Comparison of ENCODE assay signal across 8 cellular contexts in genomic region chr14:61562321-61563161, GRCh38.
DNase-seq lines count a peak whose midpoint lies in the region; TF ChIP-seq lines count a peak whose summit lies in the region.

No MANE protein-coding gene starts in this region.

- H3K27me3 Mint-ChIP-seq in activated naive CD8-positive, alpha-beta T cell treated with anti-CD3 and anti-CD28 coated beads for 36 hours: no peaks in the 10 kb centered on the region

- H3K27ac Mint-ChIP-seq in activated naive CD8-positive, alpha-beta T cell treated with anti-CD3 and anti-CD28 coated beads for 36 hours: peak overlapping the region; percentile 60

- no TSS peak for BruUV-seq in OCI-LY7 (replicated peaks; lab: Mats Ljungman, UMichigan)

- no peaks in the 10 kb centered on the region for H3K79me2 ChIP-seq in OCI-LY7 (ENCODE audit: insufficient read depth, low read depth, low read length)

- peaks cover 24% of the 10 kb centered on the region for H3K36me3 Mint-ChIP-seq in activated naive CD8-positive, alpha-beta T cell treated with anti-CD3 and anti-CD28 coated beads for 36 hours

- peak overlapping the region in 2 of 5 donors; percentile 7 to 36 for H3K9ac ChIP-seq in subcutaneous abdominal adipose tissue (ENCODE audit: low read length in 5 of 5)

- H4K20me1 ChIP-seq in OCI-LY7 (ENCODE audit: insufficient read depth, low read length): no peaks in the 10 kb centered on the region

- peaks cover 9 to 60% (median 35%) of the 10 kb centered on the region in 5 donors for H3K4me1 ChIP-seq in subcutaneous abdominal adipose tissue (ENCODE audit: control insufficient read depth in 5 of 5, insufficient read depth in 5 of 5, low read length in 5 of 5)
- H3K4me1 ChIP-seq in OCI-LY7 (ENCODE audit: insufficient read depth, low read length, poor library complexity, severe bottlenecking): peaks cover 46% of the 10 kb centered on the region

- H2AFZ ChIP-seq in OCI-LY7 (ENCODE audit: low read length): no peak overlapping the region

- H3K27ac ChIP-seq in subcutaneous abdominal adipose tissue (ENCODE audit: low read depth, low read length) (peak overlapping the region; percentile 87), OCI-LY7 (ENCODE audit: low read depth, low read length, poor library complexity, severe bottlenecking) (no peak overlapping the region)

- POLR2A ChIA-PET in BJ (lab: Charles Lee) (interaction anchor here (0.6 to 1.5 kb wide), 9 partner anchors 9 to 135 kb away, joined by 3 to 8 read pairs (median 4); partner anchors contain the start of gene HIF1A), OCI-LY7 (lab: Charles Lee) (interaction anchor here (0.8 to 6.8 kb wide), 5 partner anchors 10 to 168 kb away, joined by 3 to 64 read pairs (median 4); no protein-coding TSS in a partner anchor)

- H3K36me3 ChIP-seq in BJ (ENCODE audit: control insufficient read depth, insufficient read depth, low read length) (no peaks in the 10 kb centered on the region), kidney epithelial cell (ENCODE audit: control insufficient read depth, insufficient read depth, low read length) (no peaks in the 10 kb centered on the region), subcutaneous abdominal adipose tissue (ENCODE audit: control insufficient read depth in 5 of 5, insufficient read depth in 5 of 5, low read length in 5 of 5) (no peaks in the 10 kb centered on the region), OCI-LY7 (ENCODE audit: insufficient read depth, low read length) (no peaks in the 10 kb centered on the region)

- H3K9me3 ChIP-seq in subcutaneous abdominal adipose tissue (ENCODE audit: control insufficient read depth in 5 of 5, low read length in 5 of 5) (no peaks in the 10 kb centered on the region), OCI-LY7 (ENCODE audit: low read length) (no peaks in the 10 kb centered on the region)

- peaks cover 54% of the 10 kb centered on the region for H3K4me1 Mint-ChIP-seq in activated naive CD8-positive, alpha-beta T cell treated with anti-CD3 and anti-CD28 coated beads for 36 hours

- H3K4me2 ChIP-seq in OCI-LY7 (ENCODE audit: low read length): no peak overlapping the region

- CTCF ChIA-PET in BJ (lab: Yijun Ruan, JAX) (interaction anchor here (0.6 to 2.2 kb wide), 5 partner anchors 9 to 275 kb away, joined by 3 to 6 read pairs (median 3); no protein-coding TSS in a partner anchor), OCI-LY7 (lab: Charles Lee; ENCODE audit: unreplicated experiment) (interaction anchor here (0.5 kb wide), 1 partner anchor 92 kb away, joined by 3 read pairs; no protein-coding TSS in a partner anchor)

- TF ChIP-seq CTCF in BJ (IDR thresholded peaks at IDR 0.05; ENCODE audit: insufficient read depth, low read depth, low read length) (no peak), kidney epithelial cell (IDR thresholded peaks at IDR 0.05; ENCODE audit: insufficient read depth, low read length, poor library complexity, severe bottlenecking) (no peak), OCI-LY7 (conservative IDR thresholded peaks at IDR 0.05; ENCODE audit: low read length) (no peak)

- H3K27me3 ChIP-seq in BJ (ENCODE audit: control insufficient read depth, insufficient read depth, low read length): no peaks in the 10 kb centered on the region
- H3K27me3 ChIP-seq in kidney epithelial cell (ENCODE audit: control insufficient read depth, insufficient read depth, low read length): no peaks in the 10 kb centered on the region
- no peaks in the 10 kb centered on the region for H3K27me3 ChIP-seq in subcutaneous abdominal adipose tissue (ENCODE audit: control insufficient read depth in 5 of 5, insufficient read depth in 4 of 5, low read length in 5 of 5)

- H3K9me2 ChIP-seq in OCI-LY7 (ENCODE audit: insufficient read depth, low read length): no peaks in the 10 kb centered on the region

- no peak overlapping the region for H3K4me3 Mint-ChIP-seq in activated naive CD8-positive, alpha-beta T cell treated with anti-CD3 and anti-CD28 coated beads for 36 hours

- intact Hi-C loops in OCI-LY7 (cut with micrococcal nuclease; ENCODE audit: unreplicated experiment): no loop called here

- DNase-seq in BJ (ENCODE audit: low read depth) (peak; percentile 99), LHCN-M2 (ENCODE audit: low read depth) (peak; percentile 100), kidney epithelial cell (ENCODE audit: low read depth) (peak; percentile 100), OCI-M2 (lab: John Stamatoyannopoulos, UW; ENCODE audit: unreplicated experiment) (no peak), globus pallidus (ENCODE audit: low spot score) (no peak), OCI-LY7 (ENCODE audit: low spot score) (no peak)
- no peak for DNase-seq in activated naive CD8-positive, alpha-beta T cell treated with anti-CD3 and anti-CD28 coated beads for 36 hours

- H3K4me3 ChIP-seq in BJ (ENCODE audit: low read depth, low read length) (no peak overlapping the region), kidney epithelial cell (ENCODE audit: low read depth, low read length) (no peak overlapping the region), subcutaneous abdominal adipose tissue (ENCODE audit: low read depth in 1 of 5, low read length in 5 of 5) (no peak overlapping the region), OCI-LY7 (ENCODE audit: low read depth, low read length, poor library complexity, severe bottlenecking) (no peak overlapping the region)

- H3K9me3 Mint-ChIP-seq in activated naive CD8-positive, alpha-beta T cell treated with anti-CD3 and anti-CD28 coated beads for 36 hours: peaks cover 6% of the 10 kb centered on the region

Comparison
In these comparisons a context has a peak if more than half of its experiments do, and no peak if none do; other contexts are left out.
1. DNase-seq: peak in BJ (single experiment), LHCN-M2 (single experiment) and kidney epithelial cell (single experiment); none in activated naive CD8-positive, alpha-beta T cell treated with anti-CD3 and anti-CD28 coated beads for 36 hours (single experiment), OCI-M2 (single experiment), globus pallidus (single experiment) and OCI-LY7 (single experiment).